Comparison of ENCODE assay signal across 30 cellular contexts in the genomic region with DNA sequence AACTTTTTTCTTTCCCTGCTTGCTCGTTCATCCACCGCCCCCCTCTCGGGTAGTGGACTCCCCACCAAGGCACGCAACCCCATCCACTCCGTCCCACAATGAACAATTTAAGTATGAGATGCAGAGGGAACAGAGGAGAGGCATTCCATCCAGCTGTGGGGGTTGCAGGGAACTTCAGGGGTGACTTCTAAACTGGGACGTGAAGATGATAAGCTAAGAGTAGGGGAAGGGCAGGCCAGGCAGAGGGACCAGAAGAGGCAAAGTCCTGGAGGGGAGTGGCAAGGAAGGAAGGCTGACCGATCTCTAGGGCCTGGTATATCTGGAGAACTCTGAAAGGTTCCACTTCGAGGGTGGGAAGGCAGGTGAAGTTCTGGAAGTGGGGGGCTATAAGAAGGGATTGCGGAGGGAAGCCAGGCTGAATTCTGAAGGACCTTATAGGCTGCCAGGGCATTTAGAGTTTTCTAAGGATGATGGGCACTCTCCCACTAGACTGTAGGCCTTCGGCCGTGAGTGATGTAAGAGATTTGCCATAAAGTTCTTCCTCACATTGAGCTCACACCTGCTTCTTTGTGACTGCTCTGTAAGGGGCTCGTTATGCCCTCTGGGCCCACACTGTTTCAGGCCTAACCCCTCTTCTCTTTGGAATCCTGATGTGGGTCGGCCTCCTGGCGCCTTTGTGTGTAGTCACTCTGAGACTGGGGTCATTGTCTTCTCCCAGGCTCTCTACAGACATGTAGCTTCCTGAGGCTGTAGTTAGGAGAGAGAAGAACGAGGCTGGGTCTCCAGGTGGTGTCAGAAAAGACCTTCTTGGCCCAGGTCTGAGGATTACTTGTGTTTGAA. TPM values are rescaled to one million over a fixed set of nuclear protein-coding genes. Genes with fewer than 3 reads are reported as not detected.
"Had no signal": no experiment of that assay in that cellular context is flagged by ENCODE, and none has a peak within 500 bp of the region (broad histone marks: within the 10 kb centered on the region; RNA-seq: fewer than 3 reads in every experiment).

No MANE protein-coding gene starts in this region.

- H3K4me1 ChIP-seq: colonic mucosa, tibial nerve had no signal

- H3K27me3 ChIP-seq: cardiac muscle cell, colonic mucosa, gastroesophageal sphincter, sigmoid colon, tibial nerve had no signal

- FAIRE-seq: endothelial cell of umbilical vein had no signal

- DNase-seq: activated CD4-positive, alpha-beta T cell treated with anti-CD3 and anti-CD28 coated beads for 1 hour; activated CD4-positive, alpha-beta T cell treated with anti-CD3 and anti-CD28 coated beads, Interleukin-2, amount 10 ng/mL, durations not matched to agents 7 days and 5 days; activated CD8-positive, alpha-beta memory T cell treated with anti-CD3 and anti-CD28 coated beads, Interleukin-2, amount 10 ng/mL, durations not matched to agents 7 days and 5 days; activated CD8-positive, alpha-beta T cell treated with anti-CD3 and anti-CD28 coated beads, Interleukin-2, amount 10 ng/mL, durations not matched to agents 7 days and 5 days; activated naive CD4-positive, alpha-beta T cell; activated T-cell treated with anti-CD3 and anti-CD28 coated beads, Interleukin-2, amount 50 U/mL, for 48 hours; cerebellar nuclear complex; colonic mucosa; dorsolateral prefrontal cortex; effector memory CD8-positive, alpha-beta T cell; hippocampal formation; left cardiac atrium; mammary epithelial cell; midbrain; naive thymus-derived CD4-positive, alpha-beta T cell; sigmoid colon; stimulated activated CD4-positive, alpha-beta T cell treated with anti-CD3 and anti-CD28 coated beads, Interleukin-1b, Interleukin-23, amount 100 ng/mL, for 48 hours; stimulated activated CD4-positive, alpha-beta T cell treated with anti-CD3 and anti-CD28 coated beads, Interleukin-4, amount 100 ng/mL, for 4 hours; stimulated activated CD8-positive, alpha-beta memory T cell treated with anti-CD3 and anti-CD28 coated beads, Interleukin-4, amount 100 ng/mL, for 48 hours; stimulated activated naive CD8-positive, alpha-beta T cell treated with anti-CD3 and anti-CD28 coated beads, Interleukin-15, amount 100 ng/mL, for 72 hours; T-helper 2 cell had no signal

- H3K36me3 ChIP-seq: cardiac muscle cell, colonic mucosa had no signal

- H3K27ac ChIP-seq: cardiac muscle cell, colonic mucosa, gastroesophageal sphincter, sigmoid colon, tibial nerve had no signal

- ATAC-seq: activated CD8-positive, alpha-beta memory T cell treated with anti-CD3 and anti-CD28 coated beads, Interleukin-2, amount 10 ng/mL, durations not matched to agents 7 days and 5 days; activated CD8-positive, alpha-beta T cell treated with anti-CD3 and anti-CD28 coated beads, Interleukin-2, amount 10 ng/mL, durations not matched to agents 7 days and 5 days; activated naive CD4-positive, alpha-beta T cell treated with anti-CD3 and anti-CD28 coated beads, Interleukin-2, amount 50 U/mL, for 72 hours; effector memory CD8-positive, alpha-beta T cell; gastroesophageal sphincter; left cardiac atrium; naive thymus-derived CD4-positive, alpha-beta T cell; SK-N-SH treated with all-trans-retinoic acid at 6 μM for 48 hours; stimulated activated memory B cell treated with anti-CD40 and anti-IgM and Interleukin-4, amounts not matched to agents 10 μg/mL and 1 μg/mL and 100 μg/mL, for 72 hours; stimulated activated naive CD8-positive, alpha-beta T cell treated with anti-CD3 and anti-CD28 coated beads, Interleukin-15, amount 100 ng/mL, for 72 hours; WTC11 had no signal

- H3K4me2 ChIP-seq: smooth muscle cell had no signal

- H3K9me3 ChIP-seq: colonic mucosa, gastroesophageal sphincter, sigmoid colon, tibial nerve had no signal

- H3K4me3 ChIP-seq: cardiac muscle cell, colonic mucosa, dorsolateral prefrontal cortex, gastroesophageal sphincter, sigmoid colon, smooth muscle cell, tibial nerve had no signal

RNA-seq across cellular contexts. Expression of gene NFATC4, which starts 12.1 kb away (rescaled TPM):
- total RNA-seq: activated CD4-positive, alpha-beta T cell treated with anti-CD3 and anti-CD28 coated beads, Interleukin-2, amount 10 ng/mL, durations not matched to agents 7 days and 5 days; activated CD8-positive, alpha-beta T cell treated with anti-CD3 and anti-CD28 coated beads, Interleukin-2, amount 10 ng/mL, durations not matched to agents 7 days and 5 days; naive thymus-derived CD4-positive, alpha-beta T cell had no signal
- polyA plus RNA-seq: naive thymus-derived CD4-positive, alpha-beta T cell had no signal

RNA-seq across cellular contexts. Expression of gene NYNRIN, which starts 18.7 kb away (rescaled TPM):
- polyA plus RNA-seq: naive thymus-derived CD4-positive, alpha-beta T cell had no signal

RNA-seq across cellular contexts. Expression of gene RIPK3, which starts 40.3 kb away (rescaled TPM):
- polyA plus RNA-seq: cardiac muscle cell, smooth muscle cell had no signal

RNA-seq across cellular contexts. Expression of gene ADCY4, which starts 45.3 kb away (rescaled TPM):
- polyA plus RNA-seq: cardiac muscle cell, smooth muscle cell had no signal
